ENCODE assay signal across 16 cellular contexts in the genomic region with DNA sequence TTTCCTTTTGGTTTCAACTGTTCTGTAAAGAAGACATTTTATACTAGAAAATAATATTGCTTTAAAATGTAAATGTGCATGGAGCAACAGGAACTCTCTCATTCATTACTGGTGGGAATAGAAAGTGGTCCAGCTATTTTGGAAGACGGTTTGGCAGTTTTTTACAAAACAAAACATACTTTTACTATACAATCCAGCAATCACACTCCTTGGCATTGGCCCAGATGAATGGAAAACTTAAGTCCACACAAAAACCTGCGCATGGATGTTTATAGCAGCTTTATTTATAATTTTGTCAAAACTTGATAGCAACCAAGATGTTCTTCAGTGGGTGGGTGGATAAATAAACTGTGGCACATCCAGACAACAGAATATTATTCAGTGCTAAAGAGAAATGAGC. TPM values are rescaled to one million over a fixed set of nuclear protein-coding genes. Genes with fewer than 3 reads are reported as not detected.
"Had no signal": no experiment of that assay in that cellular context is flagged by ENCODE, and none has a peak within 500 bp of the region (broad histone marks: within the 10 kb centered on the region; RNA-seq: fewer than 3 reads in every experiment).

No MANE protein-coding gene starts in this region.

- H3K27ac Mint-ChIP-seq: activated CD4-positive, alpha-beta memory T cell treated with anti-CD3 and anti-CD28 coated beads, Interleukin-2, amount 10 ng/mL, durations not matched to agents 7 days and 5 days; activated naive CD8-positive, alpha-beta T cell treated with anti-CD3 and anti-CD28 coated beads for 36 hours; naive B cell; stimulated activated naive B cell treated with anti-CD40 and anti-IgM and Interleukin-4, amounts not matched to agents 10 μg/mL and 1 μg/mL and 100 μg/mL, for 72 hours had no signal

- H3K36me3 Mint-ChIP-seq: activated naive CD8-positive, alpha-beta T cell treated with anti-CD3 and anti-CD28 coated beads for 36 hours; naive B cell; stimulated activated naive B cell treated with anti-CD40 and anti-IgM and Interleukin-4, amounts not matched to agents 10 μg/mL and 1 μg/mL and 100 μg/mL, for 72 hours had no signal

- H3K4me3 Mint-ChIP-seq: activated CD4-positive, alpha-beta memory T cell treated with anti-CD3 and anti-CD28 coated beads, Interleukin-2, amount 10 ng/mL, durations not matched to agents 7 days and 5 days; activated naive CD8-positive, alpha-beta T cell treated with anti-CD3 and anti-CD28 coated beads for 36 hours; naive B cell; stimulated activated naive B cell treated with anti-CD40 and anti-IgM and Interleukin-4, amounts not matched to agents 10 μg/mL and 1 μg/mL and 100 μg/mL, for 72 hours had no signal

- H3K4me3 ChIP-seq: cardiac muscle cell, colonic mucosa, lung, upper lobe of left lung had no signal

- H3K27me3 Mint-ChIP-seq: activated naive CD8-positive, alpha-beta T cell treated with anti-CD3 and anti-CD28 coated beads for 36 hours had no signal

- H3K9me3 ChIP-seq: colonic mucosa, neutrophil, upper lobe of left lung had no signal

- H3K27me3 ChIP-seq: cardiac muscle cell, colonic mucosa, neutrophil, upper lobe of left lung had no signal

- H3K36me3 ChIP-seq: cardiac muscle cell, colonic mucosa, neutrophil, upper lobe of left lung had no signal

- H3K4me1 ChIP-seq: colonic mucosa had no signal

- ATAC-seq: stimulated activated naive B cell treated with anti-CD40 and anti-IgM and Interleukin-4, amounts not matched to agents 10 μg/mL and 1 μg/mL and 100 μg/mL, for 72 hours had no signal

- H3K9me3 Mint-ChIP-seq: activated CD4-positive, alpha-beta memory T cell treated with anti-CD3 and anti-CD28 coated beads, Interleukin-2, amount 10 ng/mL, durations not matched to agents 7 days and 5 days; activated naive CD8-positive, alpha-beta T cell treated with anti-CD3 and anti-CD28 coated beads for 36 hours; naive B cell; stimulated activated naive B cell treated with anti-CD40 and anti-IgM and Interleukin-4, amounts not matched to agents 10 μg/mL and 1 μg/mL and 100 μg/mL, for 72 hours had no signal

- DNase-seq: activated CD4-positive, alpha-beta memory T cell treated with anti-CD3 and anti-CD28 coated beads, Interleukin-2, amount 10 ng/mL, durations not matched to agents 7 days and 5 days; activated gamma-delta T cell treated with Interleukin-2 at 50 U/mL for 16 hours; activated naive CD8-positive, alpha-beta T cell treated with anti-CD3 and anti-CD28 coated beads for 36 hours; activated T-cell treated with anti-CD3 and anti-CD28 coated beads, Interleukin-2, amount 50 U/mL, for 48 hours; colonic mucosa; effector CD4-positive, alpha-beta T cell; midbrain; naive B cell; stimulated activated CD4-positive, alpha-beta T cell treated with anti-CD3 and anti-CD28 coated beads, Interleukin-2, amount 100 ng/mL, for 24 hours; stimulated activated naive B cell treated with anti-CD40 and anti-IgM and Interleukin-4, amounts not matched to agents 10 μg/mL and 1 μg/mL and 100 μg/mL, for 72 hours; SW 1271; T-helper 9 cell; upper lobe of left lung had no signal

- H3K27ac ChIP-seq: cardiac muscle cell, colonic mucosa, neutrophil, upper lobe of left lung had no signal

RNA-seq across cellular contexts. Expression of a gene that starts 49.9 kb away (rescaled TPM):
- total RNA-seq: activated CD4-positive, alpha-beta memory T cell treated with anti-CD3 and anti-CD28 coated beads, Interleukin-2, amount 10 ng/mL, durations not matched to agents 7 days and 5 days had no signal

RNA-seq across cellular contexts. Expression of a gene that starts 58.9 kb away (rescaled TPM):
- total RNA-seq: activated CD4-positive, alpha-beta memory T cell treated with anti-CD3 and anti-CD28 coated beads, Interleukin-2, amount 10 ng/mL, durations not matched to agents 7 days and 5 days; activated naive CD8-positive, alpha-beta T cell treated with anti-CD3 and anti-CD28 coated beads for 36 hours had no signal
